ENCODE assay signal across 8 cellular contexts in the genomic region with DNA sequence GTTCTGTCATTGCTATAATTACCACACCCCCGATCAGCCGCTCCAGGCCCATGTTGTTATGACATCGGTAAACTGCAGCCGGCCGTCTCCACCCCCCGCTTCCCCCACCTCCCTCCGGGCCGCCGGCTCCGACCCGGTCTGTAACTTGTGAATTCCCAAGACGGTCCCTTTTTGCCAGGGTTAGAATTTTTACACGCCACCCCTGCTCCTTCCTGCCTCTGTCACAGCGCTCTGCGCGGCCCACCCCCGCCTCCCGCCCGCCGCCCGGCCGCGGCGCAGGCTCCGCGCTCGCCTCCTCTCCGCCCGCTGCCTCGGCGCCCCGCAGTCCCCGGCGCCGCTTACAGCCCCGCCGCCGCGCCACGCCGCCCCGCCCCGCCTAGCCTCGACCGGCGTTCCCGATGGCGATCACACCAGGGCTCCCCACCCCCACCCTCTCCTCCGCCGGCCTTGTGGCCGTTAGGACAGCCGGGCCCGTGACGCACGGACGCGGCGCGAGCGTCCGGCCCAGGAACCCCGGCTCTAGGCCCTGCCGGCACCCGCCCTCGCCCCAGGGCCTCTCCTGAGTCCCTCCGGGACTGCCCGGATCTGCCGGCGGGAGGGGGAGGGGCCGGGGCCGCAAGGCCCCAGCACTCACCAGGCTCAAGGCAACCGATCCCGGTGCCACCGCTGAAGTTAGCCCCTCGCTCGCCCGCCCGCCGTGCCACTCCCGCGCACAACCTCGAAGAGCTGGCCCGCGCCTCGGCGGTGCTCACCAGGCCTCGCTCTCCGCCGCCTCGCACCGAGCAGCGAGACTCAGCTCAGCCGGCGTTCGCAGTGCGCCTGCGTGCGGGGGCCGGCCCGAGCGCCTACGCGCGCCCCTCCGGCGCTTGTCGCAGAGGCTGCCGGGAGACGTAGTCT. TPM values are rescaled to one million over a fixed set of nuclear protein-coding genes. Genes with fewer than 3 reads are reported as not detected.
DNase-seq lines count a peak whose midpoint lies in the region; ATAC-seq and TF ChIP-seq lines count a peak whose summit lies in the region.

Gene KPNA1 (minus strand): TSS at position 817 of the 897 bp plus-strand sequence. CDS start 18,374 bp downstream, outside the sequence.

- H3K27me3 Mint-ChIP-seq in activated naive CD8-positive, alpha-beta T cell treated with anti-CD3 and anti-CD28 coated beads, Interleukin-2, amount 50 U/mL, for 24 hours = no peaks in the 10 kb centered on the region

- H3K36me3 ChIP-seq in parathyroid adenoma (ENCODE audit: control insufficient read depth, insufficient read depth, low read length) (no peaks in the 10 kb centered on the region), tibial artery (no peaks in the 10 kb centered on the region)

- peak; percentile 85 for ATAC-seq in HG02678 (IDR thresholded peaks at IDR 0.05; ENCODE audit: unreplicated experiment)
- peak; percentile 86 for ATAC-seq in activated naive CD8-positive, alpha-beta T cell treated with anti-CD3 and anti-CD28 coated beads, Interleukin-2, amount 50 U/mL, for 24 hours
- ATAC-seq in Right ventricle myocardium superior (ENCODE audit: poor library complexity) = peak; percentile 99

- H3K4me3 ChIP-seq in GM12875 (ENCODE audit: low read depth, low read length) = peak within 1 kb of the TSS; percentile 95
- H3K4me3 ChIP-seq in parathyroid adenoma (ENCODE audit: low read depth, low read length) = peak within 1 kb of the TSS; percentile 95
- H3K4me3 ChIP-seq in tibial artery = peak within 1 kb of the TSS; percentile 89 to 95

- no peaks in the 10 kb centered on the region for H3K9me3 Mint-ChIP-seq in activated naive CD8-positive, alpha-beta T cell treated with anti-CD3 and anti-CD28 coated beads, Interleukin-2, amount 50 U/mL, for 24 hours

- H3K27me3 ChIP-seq in parathyroid adenoma (ENCODE audit: control insufficient read depth, insufficient read depth, low read length) (no peaks in the 10 kb centered on the region), tibial artery (no peaks in the 10 kb centered on the region)

- no peak for TF ChIP-seq CTCF in GM12875 (IDR thresholded peaks at IDR 0.05; ENCODE audit: borderline replicate concordance, insufficient read depth, low read depth, low read length)
- TF ChIP-seq CTCF in parathyroid adenoma (IDR thresholded peaks at IDR 0.05) = no peak
- no peak for TF ChIP-seq CTCF in tibial artery (IDR thresholded peaks at IDR 0.05)

- H3K4me1 ChIP-seq in parathyroid adenoma = peaks cover 12% of the 10 kb centered on the region
- peaks cover 0 to 28% (median 13%) of the 10 kb centered on the region in 4 donors for H3K4me1 ChIP-seq in tibial artery

- peak within 1 kb of the TSS; percentile 77 for H3K9ac ChIP-seq in parathyroid adenoma

- H3K4me3 Mint-ChIP-seq in activated naive CD8-positive, alpha-beta T cell treated with anti-CD3 and anti-CD28 coated beads, Interleukin-2, amount 50 U/mL, for 24 hours = peak within 1 kb of the TSS; percentile 85

- H3K9me3 ChIP-seq in parathyroid adenoma (ENCODE audit: control insufficient read depth, low read length) (no peaks in the 10 kb centered on the region), tibial artery (no peaks in the 10 kb centered on the region)

- DNase-seq in NCI-H1105 treated with DMSO at 0.1 percent for 48 hours (lab: John Stamatoyannopoulos, UW) (peak; percentile 92), SW480 (ENCODE audit: low spot score) (peak; percentile 81), Right ventricle myocardium superior (peak; percentile 92), tibial artery (peak; percentile 89 to 91)
- DNase-seq in activated naive CD8-positive, alpha-beta T cell treated with anti-CD3 and anti-CD28 coated beads, Interleukin-2, amount 50 U/mL, for 24 hours = peak; percentile 87

- peak within 1 kb of the TSS; percentile 95 for H3K27ac ChIP-seq in parathyroid adenoma
- H3K27ac ChIP-seq in tibial artery = peak within 1 kb of the TSS; percentile 96 to 98

- peaks cover 42% of the 10 kb centered on the region for H3K4me1 Mint-ChIP-seq in activated naive CD8-positive, alpha-beta T cell treated with anti-CD3 and anti-CD28 coated beads, Interleukin-2, amount 50 U/mL, for 24 hours

- H3K36me3 Mint-ChIP-seq in activated naive CD8-positive, alpha-beta T cell treated with anti-CD3 and anti-CD28 coated beads, Interleukin-2, amount 50 U/mL, for 24 hours (ENCODE audit: low read depth) = peaks cover 10% of the 10 kb centered on the region

- H3K4me2 ChIP-seq in parathyroid adenoma (ENCODE audit: low read length) = peak within 1 kb of the TSS; percentile 62

- peaks cover 27% of the 10 kb centered on the region for H3K79me2 ChIP-seq in parathyroid adenoma

- H2AFZ ChIP-seq in parathyroid adenoma = peak within 1 kb of the TSS; percentile 83

- intact Hi-C loops in Right ventricle myocardium superior (cut with DNase I) = no loop called here
- intact Hi-C loops in tibial artery (cut with DNase I; ENCODE audit: low total_unique reads) = loop anchor here (10.0 kb wide), 1 partner anchor 50 kb away; no protein-coding TSS in a partner anchor

- H3K27ac Mint-ChIP-seq in activated naive CD8-positive, alpha-beta T cell treated with anti-CD3 and anti-CD28 coated beads, Interleukin-2, amount 50 U/mL, for 24 hours = peak within 1 kb of the TSS; percentile 79

RNA-seq across cellular contexts. Expression of gene KPNA1, which starts in this region (rescaled TPM):
- 73.0 TPM for total RNA-seq in Right ventricle myocardium superior

Comparison
In these comparisons a context has a peak if more than half of its experiments do, and no peak if none do; other contexts are left out.
1. Peak in every context shown above with its lines: DNase-seq, ATAC-seq, H3K4me3 ChIP-seq and H3K27ac ChIP-seq.